Comparison of ENCODE assay signal across 8 cellular contexts in genomic region chr14:23071244-23071974, GRCh38. TPM values are rescaled to one million over a fixed set of nuclear protein-coding genes. Genes with fewer than 3 reads are reported as not detected.
DNase-seq lines count a peak whose midpoint lies in the region; ATAC-seq, FAIRE-seq and TF ChIP-seq lines count a peak whose summit lies in the region.

No MANE protein-coding gene starts in this region.

- TF ChIP-seq EP300 in HepG2 (IDR thresholded peaks at IDR 0.05; ENCODE audit: low read depth in 2 of 2, low read length in 2 of 2) (0 out of 4 replicates have a peak, but pooled peaks of 1 of the 2 experiments have one; percentile 11), HepG2 (CRISPR knock-in tag; IDR thresholded peaks at IDR 0.05; ENCODE audit: borderline replicate concordance) (peak; percentile 26; the same call in 1 of the 2 replicates)

- no peak overlapping the region for H2AFZ ChIP-seq in HepG2 (ENCODE audit: low read length)

- H3K9me3 ChIP-seq in WERI-Rb-1 (ENCODE audit: severe bottlenecking) = no peaks in the 10 kb centered on the region
- H3K9me3 ChIP-seq in HepG2 (ENCODE audit: low read length) = no peaks in the 10 kb centered on the region

- FAIRE-seq in HepG2 (lab: Jason Lieb, UNC) = peak; percentile 95

- H3K27ac ChIP-seq in WERI-Rb-1 (peak overlapping the region; percentile 86), cingulate gyrus (ENCODE audit: low read depth, low read length) (peak overlapping the region; percentile 97), HepG2 (ENCODE audit: extremely low read length, insufficient read depth, low read length) (peak overlapping the region; percentile 69)

- peak overlapping the region; percentile 97 for H3K4me2 ChIP-seq in HepG2 (ENCODE audit: low read depth, low read length)

- intact Hi-C loops in HepG2 (cut with micrococcal nuclease; ENCODE audit: unreplicated experiment) = loop anchor here (1.0 kb wide), 1 partner anchor 23 kb away; no protein-coding TSS in a partner anchor

- WGBS in HepG2 (ENCODE audit: low lambda C conversion rate) = 6% methylated on average over 14 of the region's 14 CpGs

- POLR2A ChIA-PET in HepG2 (lab: Yijun Ruan, JAX) = interaction anchor here (0.6 to 5.6 kb wide), 42 partner anchors 10 to 1171 kb away, joined by 3 to 146 read pairs (median 4); partner anchors contain the start of genes ACIN1, AJUBA, BCL2L2 and C14orf119

- H3K36me3 ChIP-seq in WERI-Rb-1 = peaks cover 62% of the 10 kb centered on the region
- H3K36me3 ChIP-seq in HepG2 (replicated peaks in 1 of 2; ENCODE audit: control insufficient read depth in 1 of 2, insufficient read depth in 2 of 2, low read length in 2 of 2) = peaks cover 42 to 72% of the 10 kb centered on the region in 2 experiments

- CTCF ChIA-PET in HepG2 (lab: Yijun Ruan, JAX; ENCODE audit: low intra/inter-chr PET ratio, low total read pairs) = interaction anchor here (0.9 to 4.5 kb wide), 4 partner anchors 13 to 116 kb away, joined by 3 to 34 read pairs (median 3); partner anchors contain the start of gene CEBPE

- peaks cover 13% of the 10 kb centered on the region for H4K20me1 ChIP-seq in HepG2 (ENCODE audit: insufficient read depth, low read length)

- peak overlapping the region; percentile 89 for H3K9ac ChIP-seq in HepG2 (ENCODE audit: insufficient read depth, low read depth, low read length)

- peak overlapping the region; percentile 99 for H3K4me3 ChIP-seq in WERI-Rb-1 (ENCODE audit: low read depth, low read length)
- H3K4me3 ChIP-seq in HepG2 (replicated peaks in 1 of 3; ENCODE audit: insufficient read depth in 1 of 3, low read depth in 2 of 3, low read length in 3 of 3) = peak overlapping the region; percentile 85 to 91 (median 86)

- H3K27me3 ChIP-seq in WERI-Rb-1 (ENCODE audit: insufficient read depth, low read depth, severe bottlenecking) (no peaks in the 10 kb centered on the region), HepG2 (ENCODE audit: control insufficient read depth in 1 of 2, insufficient read depth in 2 of 2, low read length in 2 of 2) (no peaks in the 10 kb centered on the region; a peak in 1 of 5 replicates)

- peak; percentile 84 to 97 for TF ChIP-seq POLR2A in HepG2 (IDR thresholded peaks at IDR 0.05; ENCODE audit: insufficient read depth in 1 of 2, low read depth in 2 of 2, low read length in 2 of 2)

- H3K4me1 ChIP-seq in HepG2 (ENCODE audit: insufficient read depth, low read length) = peaks cover 42% of the 10 kb centered on the region

- DNase-seq in WERI-Rb-1 = peak; percentile 94
- peak; percentile 94 for DNase-seq in HepG2 (ENCODE audit: low spot score)
- DNase-seq in stimulated activated CD4-positive, alpha-beta T cell treated with anti-CD3 and anti-CD28 coated beads, Interleukin-4, amount 100 ng/mL, for 1 hour = peak; percentile 78
- no peak for DNase-seq in NCI-H510A treated with DMSO at 0.1 percent for 48 hours (lab: John Stamatoyannopoulos, UW)
- DNase-seq in NCI-H2227 treated with DMSO at 0.1 percent for 48 hours (lab: John Stamatoyannopoulos, UW) = no peak

- 0 out of 2 replicates have a peak, but pooled peaks have one; percentile 0 for TF ChIP-seq CTCF in WERI-Rb-1 (IDR thresholded peaks at IDR 0.05; ENCODE audit: low read depth, low read length)
- peak; percentile 40 for TF ChIP-seq CTCF in HepG2 (CRISPR knock-in tag; IDR thresholded peaks at IDR 0.05)

- in situ Hi-C loops in HepG2 (cut with HindIII; ENCODE audit: extremely low pct_ligation_motif_present, low pct_unique_long_range_greater_than_20kb) = no loop called here

- TF ChIP-seq RAD21 in HepG2 (CRISPR knock-in tag; IDR thresholded peaks at IDR 0.05) = peak; percentile 55

- peaks cover 40% of the 10 kb centered on the region for H3K79me2 ChIP-seq in HepG2 (ENCODE audit: insufficient read depth, low read length)

- ATAC-seq in GM19023 (IDR thresholded peaks at IDR 0.05; ENCODE audit: unreplicated experiment) (peak; percentile 76), HG03196 (IDR thresholded peaks at IDR 0.05; ENCODE audit: unreplicated experiment) (peak; percentile 89), HepG2 (peak; percentile 95)

- BruUV-seq in HepG2 (replicated peaks; lab: Mats Ljungman, UMichigan) = no TSS peak

RNA-seq across cellular contexts. Expression of gene CDH24, which starts 14.1 kb away (rescaled TPM):
- total RNA-seq in HepG2 (2016; rRNA removed; fragmentation: Illumina TruSeq; extraction: Trizol) = 0.41 and 0.69 TPM in 2 replicates
- 0.35 and 0.40 TPM in 2 replicates for total RNA-seq in HepG2 (2016; cell fraction: cytosol; rRNA removed; fragmentation: Illumina TruSeq; extraction: Trizol; ENCODE audit: low read depth)
- 0.45 and 0.76 TPM in 2 replicates for total RNA-seq in HepG2 (2016; cell fraction: insoluble cytoplasmic fraction; rRNA removed; fragmentation: Illumina TruSeq; extraction: Trizol)
- total RNA-seq in HepG2 (2016; cell fraction: membrane; rRNA removed; fragmentation: Illumina TruSeq; extraction: Trizol) = 1.1 and 1.2 TPM in 2 replicates
- 0.56 and 0.59 TPM in 2 replicates for total RNA-seq in HepG2 (2016; cell fraction: nucleus; rRNA removed; fragmentation: Illumina TruSeq; extraction: Trizol)
- polyA plus RNA-seq in HepG2 (2011; rRNA removed) = 0.99 and 1.2 TPM in 2 replicates
- 0.41 and 0.76 TPM in 2 replicates for polyA plus RNA-seq in HepG2 (2011; cell fraction: cytosol; rRNA removed)
- polyA plus RNA-seq in HepG2 (2011; cell fraction: nucleus; rRNA removed) = 6.5 and 6.6 TPM in 2 replicates
- polyA plus RNA-seq in HepG2 (2012) = 0.50 and 0.55 TPM in 2 replicates
- 0.59 and 0.70 TPM in 2 replicates for polyA plus RNA-seq in HepG2 (2016; cell fraction: cytosol; fragmentation: Illumina TruSeq; extraction: Trizol; ENCODE audit: low read depth)
- polyA plus RNA-seq in HepG2 (2016; cell fraction: insoluble cytoplasmic fraction; fragmentation: Illumina TruSeq; extraction: Trizol; ENCODE audit: low read depth) = 0.41 and 0.73 TPM in 2 replicates
- polyA plus RNA-seq in HepG2 (2016; cell fraction: membrane; fragmentation: Illumina TruSeq; extraction: Trizol; ENCODE audit: low read depth) = 1.0 and 1.2 TPM in 2 replicates
- polyA plus RNA-seq in HepG2 (2016; cell fraction: nucleus; fragmentation: Illumina TruSeq; extraction: Trizol; ENCODE audit: insufficient read depth, low read depth) = 2.5 and 2.8 TPM in 2 replicates
- 1.1 and 16.3 TPM in 2 replicates for polyA minus RNA-seq in HepG2 (2011; rRNA and poly(A)+ RNA removed; ENCODE audit: low replicate concordance)
- polyA minus RNA-seq in HepG2 (2011; cell fraction: cytosol; rRNA and poly(A)+ RNA removed) = 0.40 and 0.44 TPM in 2 replicates
- 0.90 and 0.99 TPM in 2 replicates for polyA minus RNA-seq in HepG2 (2011; cell fraction: nucleus; rRNA and poly(A)+ RNA removed)

RNA-seq across cellular contexts. Expression of gene ACIN1, which starts 23.5 kb away (rescaled TPM):
- 102 and 165 TPM in 2 replicates for total RNA-seq in HepG2 (2016; rRNA removed; fragmentation: Illumina TruSeq; extraction: Trizol)
- 71.3 and 71.5 TPM in 2 replicates for total RNA-seq in HepG2 (2016; cell fraction: cytosol; rRNA removed; fragmentation: Illumina TruSeq; extraction: Trizol; ENCODE audit: low read depth)
- total RNA-seq in HepG2 (2016; cell fraction: insoluble cytoplasmic fraction; rRNA removed; fragmentation: Illumina TruSeq; extraction: Trizol) = 79.7 and 163 TPM in 2 replicates
- 59.8 and 62.7 TPM in 2 replicates for total RNA-seq in HepG2 (2016; cell fraction: membrane; rRNA removed; fragmentation: Illumina TruSeq; extraction: Trizol)
- total RNA-seq in HepG2 (2016; cell fraction: nucleus; rRNA removed; fragmentation: Illumina TruSeq; extraction: Trizol) = 344 and 371 TPM in 2 replicates
- polyA plus RNA-seq in HepG2 (2011; rRNA removed) = 183 and 222 TPM in 2 replicates
- polyA plus RNA-seq in HepG2 (2011; cell fraction: cytosol; rRNA removed) = 64.2 and 64.8 TPM in 2 replicates
- polyA plus RNA-seq in HepG2 (2011; cell fraction: nucleus; rRNA removed) = 997 and 1,030 TPM in 2 replicates
- polyA plus RNA-seq in HepG2 (2012) = 155 and 156 TPM in 2 replicates
- polyA plus RNA-seq in HepG2 (2016; cell fraction: cytosol; fragmentation: Illumina TruSeq; extraction: Trizol; ENCODE audit: low read depth) = 17.6 and 21.0 TPM in 2 replicates
- 105 and 132 TPM in 2 replicates for polyA plus RNA-seq in HepG2 (2016; cell fraction: insoluble cytoplasmic fraction; fragmentation: Illumina TruSeq; extraction: Trizol; ENCODE audit: low read depth)
- 29.3 and 37.8 TPM in 2 replicates for polyA plus RNA-seq in HepG2 (2016; cell fraction: membrane; fragmentation: Illumina TruSeq; extraction: Trizol; ENCODE audit: low read depth)
- polyA plus RNA-seq in HepG2 (2016; cell fraction: nucleus; fragmentation: Illumina TruSeq; extraction: Trizol; ENCODE audit: insufficient read depth, low read depth) = 1,263 and 1,283 TPM in 2 replicates
- polyA minus RNA-seq in HepG2 (2011; rRNA and poly(A)+ RNA removed; ENCODE audit: low replicate concordance) = 122 and 152 TPM in 2 replicates
- 39.4 and 46.3 TPM in 2 replicates for polyA minus RNA-seq in HepG2 (2011; cell fraction: cytosol; rRNA and poly(A)+ RNA removed)
- polyA minus RNA-seq in HepG2 (2011; cell fraction: nucleus; rRNA and poly(A)+ RNA removed) = 630 and 693 TPM in 2 replicates

RNA-seq across cellular contexts. Expression of gene C14orf119, which starts 23.9 kb away (rescaled TPM):
- total RNA-seq in HepG2 (2016; rRNA removed; fragmentation: Illumina TruSeq; extraction: Trizol) = 206 and 299 TPM in 2 replicates
- 51.0 and 54.6 TPM in 2 replicates for total RNA-seq in HepG2 (2016; cell fraction: cytosol; rRNA removed; fragmentation: Illumina TruSeq; extraction: Trizol; ENCODE audit: low read depth)
- total RNA-seq in HepG2 (2016; cell fraction: insoluble cytoplasmic fraction; rRNA removed; fragmentation: Illumina TruSeq; extraction: Trizol) = 204 and 326 TPM in 2 replicates
- 66.2 and 72.9 TPM in 2 replicates for total RNA-seq in HepG2 (2016; cell fraction: membrane; rRNA removed; fragmentation: Illumina TruSeq; extraction: Trizol)
- total RNA-seq in HepG2 (2016; cell fraction: nucleus; rRNA removed; fragmentation: Illumina TruSeq; extraction: Trizol) = 67.0 and 72.0 TPM in 2 replicates
- polyA plus RNA-seq in HepG2 (2011; rRNA removed) = 104 and 117 TPM in 2 replicates
- polyA plus RNA-seq in HepG2 (2011; cell fraction: cytosol; rRNA removed) = 125 and 157 TPM in 2 replicates
- 52.9 and 72.4 TPM in 2 replicates for polyA plus RNA-seq in HepG2 (2011; cell fraction: nucleus; rRNA removed)
- 79.1 and 104 TPM in 2 replicates for polyA plus RNA-seq in HepG2 (2012)
- polyA plus RNA-seq in HepG2 (2016; cell fraction: cytosol; fragmentation: Illumina TruSeq; extraction: Trizol; ENCODE audit: low read depth) = 39.1 and 40.5 TPM in 2 replicates
- polyA plus RNA-seq in HepG2 (2016; cell fraction: insoluble cytoplasmic fraction; fragmentation: Illumina TruSeq; extraction: Trizol; ENCODE audit: low read depth) = 290 and 316 TPM in 2 replicates
- polyA plus RNA-seq in HepG2 (2016; cell fraction: membrane; fragmentation: Illumina TruSeq; extraction: Trizol; ENCODE audit: low read depth) = 46.1 and 51.5 TPM in 2 replicates
- polyA plus RNA-seq in HepG2 (2016; cell fraction: nucleus; fragmentation: Illumina TruSeq; extraction: Trizol; ENCODE audit: insufficient read depth, low read depth) = 112 and 120 TPM in 2 replicates
- polyA minus RNA-seq in HepG2 (2011; rRNA and poly(A)+ RNA removed; ENCODE audit: low replicate concordance) = 101 and 161 TPM in 2 replicates
- polyA minus RNA-seq in HepG2 (2011; cell fraction: cytosol; rRNA and poly(A)+ RNA removed) = 54.7 and 61.1 TPM in 2 replicates
- polyA minus RNA-seq in HepG2 (2011; cell fraction: nucleus; rRNA and poly(A)+ RNA removed) = 24.1 and 38.5 TPM in 2 replicates

RNA-seq across cellular contexts. Expression of gene PSMB11, which starts 29.4 kb away (rescaled TPM):
- not detected in 2 replicates for total RNA-seq in HepG2 (2016; rRNA removed; fragmentation: Illumina TruSeq; extraction: Trizol)
- not detected in 2 replicates for total RNA-seq in HepG2 (2016; cell fraction: cytosol; rRNA removed; fragmentation: Illumina TruSeq; extraction: Trizol; ENCODE audit: low read depth)
- not detected in 2 replicates for total RNA-seq in HepG2 (2016; cell fraction: insoluble cytoplasmic fraction; rRNA removed; fragmentation: Illumina TruSeq; extraction: Trizol)
- total RNA-seq in HepG2 (2016; cell fraction: membrane; rRNA removed; fragmentation: Illumina TruSeq; extraction: Trizol) = not detected in 2 replicates
- total RNA-seq in HepG2 (2016; cell fraction: nucleus; rRNA removed; fragmentation: Illumina TruSeq; extraction: Trizol) = not detected in 2 replicates
- not detected in 2 replicates for polyA plus RNA-seq in HepG2 (2011; rRNA removed)
- not detected in 2 replicates for polyA plus RNA-seq in HepG2 (2011; cell fraction: cytosol; rRNA removed)
- not detected in 2 replicates for polyA plus RNA-seq in HepG2 (2011; cell fraction: nucleus; rRNA removed)
- not detected in 2 replicates for polyA plus RNA-seq in HepG2 (2012)
- not detected in 2 replicates for polyA plus RNA-seq in HepG2 (2016; cell fraction: cytosol; fragmentation: Illumina TruSeq; extraction: Trizol; ENCODE audit: low read depth)
- not detected in 2 replicates for polyA plus RNA-seq in HepG2 (2016; cell fraction: insoluble cytoplasmic fraction; fragmentation: Illumina TruSeq; extraction: Trizol; ENCODE audit: low read depth)
- polyA plus RNA-seq in HepG2 (2016; cell fraction: membrane; fragmentation: Illumina TruSeq; extraction: Trizol; ENCODE audit: low read depth) = not detected in 2 replicates
- not detected in 2 replicates for polyA plus RNA-seq in HepG2 (2016; cell fraction: nucleus; fragmentation: Illumina TruSeq; extraction: Trizol; ENCODE audit: insufficient read depth, low read depth)
- 0.10 TPM in 1 of 2 replicates, not detected in the other for polyA minus RNA-seq in HepG2 (2011; rRNA and poly(A)+ RNA removed; ENCODE audit: low replicate concordance)
- polyA minus RNA-seq in HepG2 (2011; cell fraction: cytosol; rRNA and poly(A)+ RNA removed) = not detected in 2 replicates
- not detected in 2 replicates for polyA minus RNA-seq in HepG2 (2011; cell fraction: nucleus; rRNA and poly(A)+ RNA removed)

RNA-seq across cellular contexts. Expression of gene CIROP, which starts 33.4 kb away (rescaled TPM):
- not detected in 2 replicates for total RNA-seq in HepG2 (2016; rRNA removed; fragmentation: Illumina TruSeq; extraction: Trizol)
- total RNA-seq in HepG2 (2016; cell fraction: cytosol; rRNA removed; fragmentation: Illumina TruSeq; extraction: Trizol; ENCODE audit: low read depth) = not detected in 2 replicates
- total RNA-seq in HepG2 (2016; cell fraction: insoluble cytoplasmic fraction; rRNA removed; fragmentation: Illumina TruSeq; extraction: Trizol) = not detected in 2 replicates
- total RNA-seq in HepG2 (2016; cell fraction: membrane; rRNA removed; fragmentation: Illumina TruSeq; extraction: Trizol) = not detected in 2 replicates
- total RNA-seq in HepG2 (2016; cell fraction: nucleus; rRNA removed; fragmentation: Illumina TruSeq; extraction: Trizol) = not detected in 2 replicates
- polyA plus RNA-seq in HepG2 (2011; rRNA removed) = 0.07 and 0.14 TPM in 2 replicates
- polyA plus RNA-seq in HepG2 (2011; cell fraction: cytosol; rRNA removed) = 0.05 and 0.14 TPM in 2 replicates
- 0.18 and 0.59 TPM in 2 replicates for polyA plus RNA-seq in HepG2 (2011; cell fraction: nucleus; rRNA removed)
- polyA plus RNA-seq in HepG2 (2012) = 0.05 and 0.12 TPM in 2 replicates
- not detected in 2 replicates for polyA plus RNA-seq in HepG2 (2016; cell fraction: cytosol; fragmentation: Illumina TruSeq; extraction: Trizol; ENCODE audit: low read depth)
- polyA plus RNA-seq in HepG2 (2016; cell fraction: insoluble cytoplasmic fraction; fragmentation: Illumina TruSeq; extraction: Trizol; ENCODE audit: low read depth) = not detected in 2 replicates
- polyA plus RNA-seq in HepG2 (2016; cell fraction: membrane; fragmentation: Illumina TruSeq; extraction: Trizol; ENCODE audit: low read depth) = not detected in 2 replicates
- not detected in 2 replicates for polyA plus RNA-seq in HepG2 (2016; cell fraction: nucleus; fragmentation: Illumina TruSeq; extraction: Trizol; ENCODE audit: insufficient read depth, low read depth)
- polyA minus RNA-seq in HepG2 (2011; rRNA and poly(A)+ RNA removed; ENCODE audit: low replicate concordance) = 0.12 TPM in 1 of 2 replicates, not detected in the other
- not detected in 2 replicates for polyA minus RNA-seq in HepG2 (2011; cell fraction: cytosol; rRNA and poly(A)+ RNA removed)
- polyA minus RNA-seq in HepG2 (2011; cell fraction: nucleus; rRNA and poly(A)+ RNA removed) = not detected in 2 replicates

Comparison
In these comparisons a context has a peak if more than half of its experiments do, and no peak if none do; other contexts are left out.
1. DNase-seq: peak in WERI-Rb-1 (single experiment), HepG2 (single experiment) and stimulated activated CD4-positive, alpha-beta T cell treated with anti-CD3 and anti-CD28 coated beads, Interleukin-4, amount 100 ng/mL, for 1 hour (single experiment); none in NCI-H510A treated with DMSO at 0.1 percent for 48 hours (single experiment) and NCI-H2227 treated with DMSO at 0.1 percent for 48 hours (single experiment).
2. Peak in every context shown above with its lines, with median percentiles within 50 percentile points of each other: ATAC-seq and H3K27ac ChIP-seq.